ENCODE assay signal across 8 cellular contexts in genomic region chr7:73451780-73452398, GRCh38. TPM values are rescaled to one million over a fixed set of nuclear protein-coding genes. Genes with fewer than 3 reads are reported as not detected.
DNase-seq lines count a peak whose midpoint lies in the region; ATAC-seq and TF ChIP-seq lines count a peak whose summit lies in the region.

No MANE protein-coding gene starts in this region.

- ATAC-seq in heart left ventricle (peak in 3 of 4 donors; percentile 71 to 80 (median 74)), HG02610 (IDR thresholded peaks at IDR 0.05; ENCODE audit: unreplicated experiment) (no peak)

- H3K36me3 ChIP-seq in WERI-Rb-1 (peaks cover 94% of the 10 kb centered on the region), heart left ventricle (peaks cover 0 to 97% (median 83%) of the 10 kb centered on the region in 9 donors)

- peak; percentile 74 for DNase-seq in A172 (ENCODE audit: low spot score)
- peak; percentile 80 for DNase-seq in GM03348 (ENCODE audit: low spot score)
- DNase-seq in NCI-H1694 (lab: John Stamatoyannopoulos, UW) = peak; percentile 57
- no peak for DNase-seq in WERI-Rb-1
- DNase-seq in heart left ventricle = no peak
- peak; percentile 48 for DNase-seq in putamen (ENCODE audit: low spot score)
- DNase-seq in GDM1 (lab: John Stamatoyannopoulos, UW) = no peak

- TF ChIP-seq CTCF in WERI-Rb-1 (IDR thresholded peaks at IDR 0.05; ENCODE audit: low read depth, low read length) (peak; percentile 85), heart left ventricle (IDR thresholded peaks at IDR 0.05) (peak; percentile 95 to 99 (median 98))

- no peak overlapping the region for H3K27ac ChIP-seq in WERI-Rb-1
- H3K27ac ChIP-seq in heart left ventricle = no peak overlapping the region

- H3K9me3 ChIP-seq in WERI-Rb-1 (ENCODE audit: severe bottlenecking) = no peaks in the 10 kb centered on the region
- H3K9me3 ChIP-seq in heart left ventricle = no peaks in the 10 kb centered on the region

- H3K4me3 ChIP-seq in WERI-Rb-1 (ENCODE audit: low read depth, low read length) = no peak overlapping the region
- H3K4me3 ChIP-seq in heart left ventricle = no peak overlapping the region

- intact Hi-C loops in heart left ventricle (cut with DNase I) = loop anchor here in 7 of 10 donors (1.0 to 5.0 kb wide), 3 partner anchors 109 to 110 kb away; no protein-coding TSS in a partner anchor

- H3K27me3 ChIP-seq in WERI-Rb-1 (ENCODE audit: insufficient read depth, low read depth, severe bottlenecking) = no peaks in the 10 kb centered on the region
- H3K27me3 ChIP-seq in heart left ventricle = no peaks in the 10 kb centered on the region

- peaks cover 0 to 7% (median 0%) of the 10 kb centered on the region in 12 donors for H3K4me1 ChIP-seq in heart left ventricle

- no peak for TF ChIP-seq POLR2A in heart left ventricle (IDR thresholded peaks at IDR 0.05)

- WGBS in heart left ventricle, 4 donors = 57 to 63% (median 62%) methylated on average over 5 of the region's 5 CpGs

RNA-seq across cellular contexts. Expression of gene FZD9, which starts 18.3 kb away (rescaled TPM):
- total RNA-seq in A172 (2014; rRNA removed; shearing (Covaris generic)) = 1.8 and 4.0 TPM in 2 replicates
- under 1 TPM in 6 of 9 donors, not detected in 3; 0.12 to 0.48 (median 0.28) TPM for total RNA-seq in heart left ventricle
- polyA plus RNA-seq in heart left ventricle = under 1 TPM; 0.15 to 0.82 TPM

Comparison
In these comparisons a context has a peak if more than half of its experiments do, and no peak if none do; other contexts are left out.
1. DNase-seq: peak in A172 (single experiment), GM03348 (single experiment), NCI-H1694 (single experiment) and putamen (single experiment); none in WERI-Rb-1 (single experiment), heart left ventricle (0 of 5) and GDM1 (single experiment).